9 cellular contexts compared by ENCODE assay signal in genomic region chr3:194395201-194395600, GRCh38. TPM values are rescaled to one million over a fixed set of nuclear protein-coding genes. Genes with fewer than 3 reads are reported as not detected.
DNase-seq lines count a peak whose midpoint lies in the region; ATAC-seq, FAIRE-seq and TF ChIP-seq lines count a peak whose summit lies in the region.
"Had no signal": no experiment of that assay in that cellular context is flagged by ENCODE, and none has a peak within 500 bp of the region (broad histone marks: within the 10 kb centered on the region; RNA-seq: fewer than 3 reads in every experiment).

No MANE protein-coding gene starts in this region.

- H3K9me3 ChIP-seq in adipocyte (ENCODE audit: control insufficient read depth, low read length): peaks cover 12% of the 10 kb centered on the region

- peaks cover 0 to 11% (median 0%) of the 10 kb centered on the region in 5 donors for H3K27me3 Mint-ChIP-seq in naive thymus-derived CD8-positive, alpha-beta T cell

- peaks cover 3 to 20% (median 10%) of the 10 kb centered on the region in 9 donors for H3K9me3 Mint-ChIP-seq in naive thymus-derived CD8-positive, alpha-beta T cell

- peak overlapping the region in 9 of 10 donors; percentile 79 to 95 (median 86) for H3K4me3 Mint-ChIP-seq in naive thymus-derived CD8-positive, alpha-beta T cell

- FAIRE-seq in H54 (lab: Jason Lieb, UNC): peak; percentile 27

- H3K27ac Mint-ChIP-seq in naive thymus-derived CD8-positive, alpha-beta T cell: peak overlapping the region in 9 of 10 donors; percentile 84 to 97 (median 93)

- H3K36me3 Mint-ChIP-seq in naive thymus-derived CD8-positive, alpha-beta T cell: peaks cover 2 to 10% (median 4%) of the 10 kb centered on the region in 3 donors

- H3K9ac ChIP-seq in adipocyte (ENCODE audit: low read length): no peak overlapping the region

- no peak overlapping the region for H3K4me3 ChIP-seq in adipocyte (ENCODE audit: low read length)
- H3K4me3 ChIP-seq: sigmoid colon had no signal

- H3K4me1 ChIP-seq in adipocyte (ENCODE audit: control insufficient read depth, insufficient read depth, low read length): peaks cover 7% of the 10 kb centered on the region

- H3K36me3 ChIP-seq in adipocyte (ENCODE audit: control insufficient read depth, insufficient read depth, low read length, severe bottlenecking): no peaks in the 10 kb centered on the region
- H3K36me3 ChIP-seq: sigmoid colon had no signal

- DNase-seq in H54 (ENCODE audit: insufficient read length, low spot score) (no peak), NCI-H2081 (lab: John Stamatoyannopoulos, UW) (peak; percentile 93 to 99), adipocyte (ENCODE audit: low read depth) (peak; percentile 21), dedifferentiated amniotic fluid mesenchymal stem cell (ENCODE audit: extremely low spot score) (no peak), HCEC 1CT (no peak)
- DNase-seq in naive thymus-derived CD8-positive, alpha-beta T cell: no peak
- DNase-seq: cerebellar nuclear complex, sigmoid colon had no signal

- POLR2A ChIA-PET in naive thymus-derived CD8-positive, alpha-beta T cell (lab: Charles Lee): interaction anchor here (1.0 kb wide), 1 partner anchor 52 kb away, joined by 3 read pairs; no protein-coding TSS in a partner anchor

- no peak for ATAC-seq in naive thymus-derived CD8-positive, alpha-beta T cell
- ATAC-seq in GM21529 (IDR thresholded peaks at IDR 0.05; ENCODE audit: unreplicated experiment): no peak

- H3K27me3 ChIP-seq in adipocyte (replicated peaks; ENCODE audit: control insufficient read depth, insufficient read depth, low read length): peaks cover 27% of the 10 kb centered on the region

- H3K4me1 Mint-ChIP-seq in naive thymus-derived CD8-positive, alpha-beta T cell: peaks cover 26 to 57% (median 50%) of the 10 kb centered on the region in 4 donors

- TF ChIP-seq POLR2A in H54 (IDR thresholded peaks at IDR 0.05; ENCODE audit: low read depth, low read length): no peak

RNA-seq across cellular contexts. Expression of gene GP5, which starts 3.9 kb away (rescaled TPM):
- total RNA-seq in naive thymus-derived CD8-positive, alpha-beta T cell: 10 to 100 TPM; 12.2 to 12.8 TPM
- 1 to 10 TPM; 4.2 to 9.5 (median 5.5) TPM for polyA plus RNA-seq in naive thymus-derived CD8-positive, alpha-beta T cell

RNA-seq across cellular contexts. Expression of gene LRRC15, which starts 25.7 kb away (rescaled TPM):
- not detected for total RNA-seq in naive thymus-derived CD8-positive, alpha-beta T cell
- polyA plus RNA-seq in naive thymus-derived CD8-positive, alpha-beta T cell: not detected

RNA-seq across cellular contexts. Expression of gene CPN2, which starts 44.1 kb away (rescaled TPM):
- not detected for total RNA-seq in naive thymus-derived CD8-positive, alpha-beta T cell
- not detected for polyA plus RNA-seq in naive thymus-derived CD8-positive, alpha-beta T cell
- total RNA-seq: sigmoid colon had no signal

Comparison
In these comparisons a context has a peak if more than half of its experiments do, and no peak if none do; other contexts are left out.
1. DNase-seq: peak in NCI-H2081 (2 of 2) and adipocyte (single experiment); none in H54 (single experiment), naive thymus-derived CD8-positive, alpha-beta T cell (0 of 10), dedifferentiated amniotic fluid mesenchymal stem cell (single experiment) and HCEC 1CT (single experiment).